8 cellular contexts compared by ENCODE assay signal in genomic region chr1:220879509-220880366, GRCh38. TPM values are rescaled to one million over a fixed set of nuclear protein-coding genes. Genes with fewer than 3 reads are reported as not detected.
DNase-seq lines count a peak whose midpoint lies in the region; ATAC-seq and TF ChIP-seq lines count a peak whose summit lies in the region.

No MANE protein-coding gene starts in this region.

- 2% methylated on average over 31 to 59 of the region's 94 CpGs for whole genome bisulfite sequencing in thyroid gland, 2 donors

- peaks cover 5% of the 10 kb centered on the region for H3K27me3 ChIP-seq in lower lobe of right lung (ENCODE audit: low read depth)
- no peaks in the 10 kb centered on the region for H3K27me3 ChIP-seq in thyroid gland

- ATAC-seq in HG02763 (IDR thresholded peaks at IDR 0.05; ENCODE audit: unreplicated experiment) (peak; percentile 37), lower lobe of right lung (peak; percentile 74 to 77)

- H3K4me1 ChIP-seq in lower lobe of right lung (peaks cover 55% of the 10 kb centered on the region), thyroid gland (peaks cover 8 to 14% of the 10 kb centered on the region in 2 donors)

- no peak for TF ChIP-seq POLR2A in thyroid gland (IDR thresholded peaks at IDR 0.05)

- H3K27ac ChIP-seq in coronary artery (peak overlapping the region; percentile 92 to 98), lower lobe of right lung (peak overlapping the region; percentile 98), thyroid gland (peak overlapping the region; percentile 89 to 98 (median 95))

- intact Hi-C loops in lower lobe of right lung (cut with DNase I) (loop anchor here (10.0 kb wide), 1 partner anchor 325 kb away; no protein-coding TSS in a partner anchor), thyroid gland (cut with DNase I) (no loop called here)

- H3K4me3 ChIP-seq in AG04449 (ENCODE audit: low read depth, low read length) = peak overlapping the region; percentile 77
- peak overlapping the region; percentile 89 for H3K4me3 ChIP-seq in coronary artery
- H3K4me3 ChIP-seq in lower lobe of right lung = peak overlapping the region; percentile 81
- H3K4me3 ChIP-seq in thyroid gland (replicated peaks in 1 of 3) = peak overlapping the region in 2 of 3 donors; percentile 67 to 74

- H3K36me3 ChIP-seq in lower lobe of right lung (peaks cover 15% of the 10 kb centered on the region), thyroid gland (peaks cover 4 to 7% of the 10 kb centered on the region in 2 donors)

- TF ChIP-seq CTCF in AG04449 (IDR thresholded peaks at IDR 0.05; ENCODE audit: insufficient read depth, low read length, missing control alignments) (peak; percentile 35), GM10266 (IDR thresholded peaks at IDR 0.05; ENCODE audit: control insufficient read depth, insufficient read depth, low read depth, missing control alignments) (no peak), coronary artery (IDR thresholded peaks at IDR 0.05) (no peak), lower lobe of right lung (IDR thresholded peaks at IDR 0.05) (no peak), thyroid gland (IDR thresholded peaks at IDR 0.05) (no peak)

- H3K9me3 ChIP-seq in lower lobe of right lung = no peaks in the 10 kb centered on the region
- no peaks in the 10 kb centered on the region for H3K9me3 ChIP-seq in thyroid gland

- DNase-seq in AG04449 (ENCODE audit: low read depth, low spot score) (no peak), GM10266 (ENCODE audit: extremely low spot score) (peak; percentile 66), OCI-M1 (lab: John Stamatoyannopoulos, UW) (peak; percentile 70), coronary artery (ENCODE audit: low spot score) (no peak), lower lobe of right lung (peak; percentile 69), thyroid gland (peak; percentile 38 to 42), H4 (ENCODE audit: low spot score) (no peak)

- POLR2A ChIA-PET in AG04449 (lab: Yijun Ruan, JAX) = interaction anchor here (0.6 to 1.5 kb wide), 6 partner anchors 9 to 290 kb away, joined by 3 to 6 read pairs (median 3); no protein-coding TSS in a partner anchor

- CTCF ChIA-PET in AG04449 (lab: Yijun Ruan, JAX) = interaction anchor here (0.8 to 8.4 kb wide), 7 partner anchors 64 to 598 kb away, joined by 3 to 145 read pairs (median 3); no protein-coding TSS in a partner anchor

RNA-seq across cellular contexts. Expression of gene HLX, which starts 0.5 kb away (rescaled TPM):
- 18.5 TPM for total RNA-seq in lower lobe of right lung
- 1 to 10 TPM; 3.1 to 5.1 (median 4.2) TPM for total RNA-seq in thyroid gland
- total RNA-seq in H4 (2014; rRNA removed; shearing (Covaris generic)) = 2.6 and 3.0 TPM in 2 replicates

Comparison
In these comparisons a context has a peak if more than half of its experiments do, and no peak if none do; other contexts are left out.
1. DNase-seq: peak in GM10266 (single experiment), OCI-M1 (single experiment), lower lobe of right lung (single experiment) and thyroid gland (2 of 2); none in AG04449 (single experiment), coronary artery (single experiment) and H4 (single experiment).
2. Peak in every context shown above with its lines, with median percentiles within 50 percentile points of each other: H3K4me3 ChIP-seq and H3K27ac ChIP-seq.